ENCODE assay signal across 12 cellular contexts in genomic region chr11:8806974-8807373, GRCh38.
DNase-seq lines count a peak whose midpoint lies in the region; TF ChIP-seq lines count a peak whose summit lies in the region.
"Had no signal": no experiment of that assay in that cellular context is flagged by ENCODE, and none has a peak within 500 bp of the region (broad histone marks: within the 10 kb centered on the region; RNA-seq: fewer than 3 reads in every experiment).

No MANE protein-coding gene starts in this region.

- H3K4me1 ChIP-seq in BLaER1 treated with 17β-estradiol and CSF1 and Interleukin-3, amounts not matched to agents 10 nM and 100 nM: peaks cover 5 to 73% (median 15%) of the 10 kb centered on the region in 10 experiments; a peak in 16 of 20 replicates
- H3K4me1 ChIP-seq in mesenchymal stem cell (ENCODE audit: control insufficient read depth, insufficient read depth, low read depth, low read length): peaks cover 31% of the 10 kb centered on the region
- H3K4me1 ChIP-seq in spleen: peaks cover 14 to 99% (median 59%) of the 10 kb centered on the region in 6 donors

- no peak for DNase-seq in mesenchymal stem cell
- DNase-seq in spleen: no peak
- no peak for DNase-seq in inferior parietal cortex (ENCODE audit: extremely low spot score)
- no peak for DNase-seq in globus pallidus (ENCODE audit: low spot score)
- DNase-seq in T-helper 1 cell: no peak
- DNase-seq in kidney glomerular epithelial cell (lab: John Stamatoyannopoulos, UW): no peak
- DNase-seq: activated T-cell treated with anti-CD3 and anti-CD28 coated beads for 4 hours, KBM-7, NCI-H748 treated with DMSO at 0.1 percent for 48 hours, SIG-M5 had no signal

- H2BK15ac ChIP-seq in mesenchymal stem cell (ENCODE audit: low read depth, poor library complexity, severe bottlenecking): peak overlapping the region; percentile 71

- H3K9me3 ChIP-seq in BLaER1 treated with 17β-estradiol and CSF1 and Interleukin-3, amounts not matched to agents 10 nM and 100 nM (replicated peaks in 1 of 11): no peaks in the 10 kb centered on the region
- H3K9me3 ChIP-seq in mesenchymal stem cell (ENCODE audit: control insufficient read depth, low read length) (no peaks in the 10 kb centered on the region), spleen (no peaks in the 10 kb centered on the region)

- no peak overlapping the region for H2AFZ ChIP-seq in mesenchymal stem cell (ENCODE audit: low read depth, low read length)

- H3K23ac ChIP-seq in mesenchymal stem cell (ENCODE audit: low read length in 2 of 2): peak overlapping the region in 1 of 2 experiments; percentile 9

- 98% methylated on average over 3 of the region's 8 CpGs for WGBS in mesenchymal stem cell
- 45 to 77% (median 50%) methylated on average over 7 to 8 of the region's 8 CpGs for WGBS in spleen, 5 donors

- no peak for TF ChIP-seq CTCF in spleen (IDR thresholded peaks at IDR 0.05 in 8 of 11, conservative IDR thresholded peaks at IDR 0.05 in 3 of 11)

- H2AK5ac ChIP-seq in mesenchymal stem cell (ENCODE audit: low read length, severe bottlenecking): peak overlapping the region; percentile 25

- H2BK120ac ChIP-seq in mesenchymal stem cell (ENCODE audit: low read depth, low read length): peak overlapping the region; percentile 51

- peak overlapping the region in 1 of 2 experiments; percentile 1 for H3K14ac ChIP-seq in mesenchymal stem cell (ENCODE audit: low read length in 2 of 2)

- no peak overlapping the region for H3K9ac ChIP-seq in BLaER1 treated with 17β-estradiol and CSF1 and Interleukin-3, amounts not matched to agents 10 nM and 100 nM
- H3K9ac ChIP-seq in mesenchymal stem cell (ENCODE audit: low read length): peak overlapping the region; percentile 96

- no peak overlapping the region for H3K27ac ChIP-seq in BLaER1 treated with 17β-estradiol and CSF1 and Interleukin-3, amounts not matched to agents 10 nM and 100 nM
- H3K27ac ChIP-seq in cingulate gyrus (ENCODE audit: low read depth, low read length) (peak overlapping the region; percentile 70), mesenchymal stem cell (ENCODE audit: low read length, poor library complexity, severe bottlenecking) (peak overlapping the region; percentile 55), spleen (peak overlapping the region in 7 of 8 donors; percentile 30 to 83 (median 74))

- H3K36me3 ChIP-seq in BLaER1 treated with 17β-estradiol and CSF1 and Interleukin-3, amounts not matched to agents 10 nM and 100 nM: no peaks in the 10 kb centered on the region
- peaks cover 9 to 21% of the 10 kb centered on the region in 2 experiments for H3K36me3 ChIP-seq in mesenchymal stem cell (ENCODE audit: control insufficient read depth in 1 of 2, insufficient read depth in 2 of 2, low read depth in 1 of 2, low read length in 2 of 2)
- no peaks in the 10 kb centered on the region for H3K36me3 ChIP-seq in spleen

- peak overlapping the region in 1 of 2 experiments; percentile 9 for H3K4ac ChIP-seq in mesenchymal stem cell (ENCODE audit: low read depth in 1 of 2, low read length in 2 of 2)

- no peak overlapping the region for H2BK5ac ChIP-seq in mesenchymal stem cell (ENCODE audit: low read depth, low read length, poor library complexity, severe bottlenecking)

- H3K18ac ChIP-seq in mesenchymal stem cell (ENCODE audit: low read depth in 1 of 2, low read length in 2 of 2): peak overlapping the region; percentile 0 to 45

- TF ChIP-seq POLR2A in spleen (IDR thresholded peaks at IDR 0.05): no peak

- peaks cover 29% of the 10 kb centered on the region for H3K79me1 ChIP-seq in mesenchymal stem cell (replicated peaks; ENCODE audit: low read length, poor library complexity, severe bottlenecking)

- H3K4me3 ChIP-seq in BLaER1 treated with 17β-estradiol and CSF1 and Interleukin-3, amounts not matched to agents 10 nM and 100 nM: no peak overlapping the region
- H3K4me3 ChIP-seq in mesenchymal stem cell (ENCODE audit: insufficient read depth in 1 of 2, low read depth in 1 of 2, low read length in 2 of 2) (peak overlapping the region in 1 of 2 experiments; percentile 89), spleen (no peak overlapping the region)

- no peaks in the 10 kb centered on the region for H4K20me1 ChIP-seq in BLaER1 treated with 17β-estradiol and CSF1 and Interleukin-3, amounts not matched to agents 10 nM and 100 nM

- H2BK12ac ChIP-seq in mesenchymal stem cell (ENCODE audit: low read length in 2 of 2): peak overlapping the region in 1 of 2 experiments; percentile 20

- peak overlapping the region; percentile 57 for H4K91ac ChIP-seq in mesenchymal stem cell (ENCODE audit: low read length)

- H3K27me3 ChIP-seq in BLaER1 treated with 17β-estradiol and CSF1 and Interleukin-3, amounts not matched to agents 10 nM and 100 nM: peaks cover 0 to 16% (median 10%) of the 10 kb centered on the region in 11 experiments; a peak in 16 of 22 replicates
- H3K27me3 ChIP-seq in mesenchymal stem cell (ENCODE audit: control insufficient read depth in 1 of 2, insufficient read depth in 1 of 2, low read length in 2 of 2) (no peaks in the 10 kb centered on the region), spleen (replicated peaks in 1 of 7) (peaks cover 0 to 5% (median 0%) of the 10 kb centered on the region in 7 donors)

- H4K8ac ChIP-seq in mesenchymal stem cell (ENCODE audit: low read length): peak overlapping the region; percentile 52

- intact Hi-C loops in spleen (cut with DNase I; ENCODE audit: low total_unique reads): no loop called here

- H3K4me2 ChIP-seq in BLaER1 treated with 17β-estradiol and CSF1 and Interleukin-3, amounts not matched to agents 10 nM and 100 nM: peak overlapping the region in 10 of 11 experiments; percentile 3 to 63 (median 46); a peak in 14 of 22 replicates
- H3K4me2 ChIP-seq in mesenchymal stem cell (ENCODE audit: low read length, poor library complexity, severe bottlenecking): no peak overlapping the region

Comparison
In these comparisons a context has a peak if more than half of its experiments do, and no peak if none do; other contexts are left out.
1. H3K27ac ChIP-seq: peak in cingulate gyrus (single experiment), mesenchymal stem cell (single experiment) and spleen (7 of 8); none in BLaER1 treated with 17β-estradiol and CSF1 and Interleukin-3, amounts not matched to agents 10 nM and 100 nM (0 of 11).